1 cellular context compared by ENCODE assay signal in genomic region chr1:33346921-33347649, GRCh38.
TF ChIP-seq lines count a peak whose summit lies in the region.

No MANE protein-coding gene starts in this region.

TF ChIP-seq in HepG2, 621 proteins besides CTCF, POLR2A, EP300 and RAD21 (continued from another document and continues in another):
- TF ChIP-seq SETDB1 (CRISPR knock-in tag; IDR thresholded peaks at IDR 0.05; ENCODE audit: borderline replicate concordance), result no peak
- TF ChIP-seq ZC3H4 (CRISPR knock-in tag; IDR thresholded peaks at IDR 0.05; ENCODE audit: borderline replicate concordance), result no peak
- TF ChIP-seq ZNF547 (CRISPR knock-in tag; IDR thresholded peaks at IDR 0.05), result no peak
- no peak for TF ChIP-seq ZNF3 (CRISPR knock-in tag; IDR thresholded peaks at IDR 0.05)
- no peak for TF ChIP-seq ZNF563 (CRISPR knock-in tag; IDR thresholded peaks at IDR 0.05)
- TF ChIP-seq HIVEP1 (CRISPR knock-in tag; IDR thresholded peaks at IDR 0.05), result no peak
- peak; percentile 59; the same call in 1 of the 2 replicates for TF ChIP-seq SOX5 (CRISPR knock-in tag; IDR thresholded peaks at IDR 0.05; ENCODE audit: borderline replicate concordance)
- TF ChIP-seq CENPBD1 (CRISPR knock-in tag; IDR thresholded peaks at IDR 0.05; ENCODE audit: borderline replicate concordance, low read depth), result no peak
- no peak for TF ChIP-seq YY1 (IDR thresholded peaks at IDR 0.05; ENCODE audit: insufficient read depth, insufficient replicate concordance, low read depth, low read length)
- TF ChIP-seq ZIK1 (CRISPR knock-in tag; IDR thresholded peaks at IDR 0.05; ENCODE audit: borderline replicate concordance, low read depth), result no peak
- TF ChIP-seq ZNF121 (CRISPR knock-in tag; IDR thresholded peaks at IDR 0.05), result no peak
- no peak for TF ChIP-seq AKAP8 (CRISPR knock-in tag; IDR thresholded peaks at IDR 0.05)
- TF ChIP-seq CREM (IDR thresholded peaks at IDR 0.05), result peak; percentile 65
- no peak for TF ChIP-seq CREM (CRISPR knock-in tag; IDR thresholded peaks at IDR 0.05)
- TF ChIP-seq, protein P1, sequence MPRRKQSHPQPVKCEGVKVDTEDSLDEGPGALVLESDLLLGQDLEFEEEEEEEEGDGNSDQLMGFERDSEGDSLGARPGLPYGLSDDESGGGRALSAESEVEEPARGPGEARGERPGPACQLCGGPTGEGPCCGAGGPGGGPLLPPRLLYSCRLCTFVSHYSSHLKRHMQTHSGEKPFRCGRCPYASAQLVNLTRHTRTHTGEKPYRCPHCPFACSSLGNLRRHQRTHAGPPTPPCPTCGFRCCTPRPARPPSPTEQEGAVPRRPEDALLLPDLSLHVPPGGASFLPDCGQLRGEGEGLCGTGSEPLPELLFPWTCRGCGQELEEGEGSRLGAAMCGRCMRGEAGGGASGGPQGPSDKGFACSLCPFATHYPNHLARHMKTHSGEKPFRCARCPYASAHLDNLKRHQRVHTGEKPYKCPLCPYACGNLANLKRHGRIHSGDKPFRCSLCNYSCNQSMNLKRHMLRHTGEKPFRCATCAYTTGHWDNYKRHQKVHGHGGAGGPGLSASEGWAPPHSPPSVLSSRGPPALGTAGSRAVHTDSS (CRISPR knock-in tag; conservative IDR thresholded peaks at IDR 0.05), result no peak
- TF ChIP-seq, protein P2, sequence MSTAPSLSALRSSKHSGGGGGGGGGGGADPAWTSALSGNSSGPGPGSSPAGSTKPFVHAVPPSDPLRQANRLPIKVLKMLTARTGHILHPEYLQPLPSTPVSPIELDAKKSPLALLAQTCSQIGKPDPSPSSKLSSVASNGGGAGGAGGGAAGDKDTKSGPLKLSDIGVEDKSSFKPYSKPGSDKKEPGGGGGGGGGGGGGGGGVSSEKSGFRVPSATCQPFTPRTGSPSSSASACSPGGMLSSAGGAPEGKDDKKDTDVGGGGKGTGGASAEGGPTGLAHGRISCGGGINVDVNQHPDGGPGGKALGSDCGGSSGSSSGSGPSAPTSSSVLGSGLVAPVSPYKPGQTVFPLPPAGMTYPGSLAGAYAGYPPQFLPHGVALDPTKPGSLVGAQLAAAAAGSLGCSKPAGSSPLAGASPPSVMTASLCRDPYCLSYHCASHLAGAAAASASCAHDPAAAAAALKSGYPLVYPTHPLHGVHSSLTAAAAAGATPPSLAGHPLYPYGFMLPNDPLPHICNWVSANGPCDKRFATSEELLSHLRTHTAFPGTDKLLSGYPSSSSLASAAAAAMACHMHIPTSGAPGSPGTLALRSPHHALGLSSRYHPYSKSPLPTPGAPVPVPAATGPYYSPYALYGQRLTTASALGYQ (CRISPR knock-in tag; IDR thresholded peaks at IDR 0.05), result no peak
- TF ChIP-seq E2F1 (CRISPR knock-in tag; IDR thresholded peaks at IDR 0.05), result no peak
- no peak for TF ChIP-seq TARDBP (CRISPR knock-in tag; IDR thresholded peaks at IDR 0.05)
- TF ChIP-seq, protein P3, sequence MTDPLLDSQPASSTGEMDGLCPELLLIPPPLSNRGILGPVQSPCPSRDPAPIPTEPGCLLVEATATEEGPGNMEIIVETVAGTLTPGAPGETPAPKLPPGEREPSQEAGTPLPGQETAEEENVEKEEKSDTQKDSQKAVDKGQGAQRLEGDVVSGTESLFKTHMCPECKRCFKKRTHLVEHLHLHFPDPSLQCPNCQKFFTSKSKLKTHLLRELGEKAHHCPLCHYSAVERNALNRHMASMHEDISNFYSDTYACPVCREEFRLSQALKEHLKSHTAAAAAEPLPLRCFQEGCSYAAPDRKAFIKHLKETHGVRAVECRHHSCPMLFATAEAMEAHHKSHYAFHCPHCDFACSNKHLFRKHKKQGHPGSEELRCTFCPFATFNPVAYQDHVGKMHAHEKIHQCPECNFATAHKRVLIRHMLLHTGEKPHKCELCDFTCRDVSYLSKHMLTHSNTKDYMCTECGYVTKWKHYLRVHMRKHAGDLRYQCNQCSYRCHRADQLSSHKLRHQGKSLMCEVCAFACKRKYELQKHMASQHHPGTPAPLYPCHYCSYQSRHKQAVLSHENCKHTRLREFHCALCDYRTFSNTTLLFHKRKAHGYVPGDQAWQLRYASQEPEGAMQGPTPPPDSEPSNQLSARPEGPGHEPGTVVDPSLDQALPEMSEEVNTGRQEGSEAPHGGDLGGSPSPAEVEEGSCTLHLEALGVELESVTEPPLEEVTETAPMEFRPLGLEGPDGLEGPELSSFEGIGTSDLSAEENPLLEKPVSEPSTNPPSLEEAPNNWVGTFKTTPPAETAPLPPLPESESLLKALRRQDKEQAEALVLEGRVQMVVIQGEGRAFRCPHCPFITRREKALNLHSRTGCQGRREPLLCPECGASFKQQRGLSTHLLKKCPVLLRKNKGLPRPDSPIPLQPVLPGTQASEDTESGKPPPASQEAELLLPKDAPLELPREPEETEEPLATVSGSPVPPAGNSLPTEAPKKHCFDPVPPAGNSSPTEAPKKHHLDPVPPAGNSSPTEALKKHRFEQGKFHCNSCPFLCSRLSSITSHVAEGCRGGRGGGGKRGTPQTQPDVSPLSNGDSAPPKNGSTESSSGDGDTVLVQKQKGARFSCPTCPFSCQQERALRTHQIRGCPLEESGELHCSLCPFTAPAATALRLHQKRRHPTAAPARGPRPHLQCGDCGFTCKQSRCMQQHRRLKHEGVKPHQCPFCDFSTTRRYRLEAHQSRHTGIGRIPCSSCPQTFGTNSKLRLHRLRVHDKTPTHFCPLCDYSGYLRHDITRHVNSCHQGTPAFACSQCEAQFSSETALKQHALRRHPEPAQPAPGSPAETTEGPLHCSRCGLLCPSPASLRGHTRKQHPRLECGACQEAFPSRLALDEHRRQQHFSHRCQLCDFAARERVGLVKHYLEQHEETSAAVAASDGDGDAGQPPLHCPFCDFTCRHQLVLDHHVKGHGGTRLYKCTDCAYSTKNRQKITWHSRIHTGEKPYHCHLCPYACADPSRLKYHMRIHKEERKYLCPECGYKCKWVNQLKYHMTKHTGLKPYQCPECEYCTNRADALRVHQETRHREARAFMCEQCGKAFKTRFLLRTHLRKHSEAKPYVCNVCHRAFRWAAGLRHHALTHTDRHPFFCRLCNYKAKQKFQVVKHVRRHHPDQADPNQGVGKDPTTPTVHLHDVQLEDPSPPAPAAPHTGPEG (CRISPR knock-in tag; IDR thresholded peaks at IDR 0.05), result no peak
- TF ChIP-seq SATB2 (CRISPR knock-in tag; IDR thresholded peaks at IDR 0.05), result no peak
- TF ChIP-seq, protein P4, sequence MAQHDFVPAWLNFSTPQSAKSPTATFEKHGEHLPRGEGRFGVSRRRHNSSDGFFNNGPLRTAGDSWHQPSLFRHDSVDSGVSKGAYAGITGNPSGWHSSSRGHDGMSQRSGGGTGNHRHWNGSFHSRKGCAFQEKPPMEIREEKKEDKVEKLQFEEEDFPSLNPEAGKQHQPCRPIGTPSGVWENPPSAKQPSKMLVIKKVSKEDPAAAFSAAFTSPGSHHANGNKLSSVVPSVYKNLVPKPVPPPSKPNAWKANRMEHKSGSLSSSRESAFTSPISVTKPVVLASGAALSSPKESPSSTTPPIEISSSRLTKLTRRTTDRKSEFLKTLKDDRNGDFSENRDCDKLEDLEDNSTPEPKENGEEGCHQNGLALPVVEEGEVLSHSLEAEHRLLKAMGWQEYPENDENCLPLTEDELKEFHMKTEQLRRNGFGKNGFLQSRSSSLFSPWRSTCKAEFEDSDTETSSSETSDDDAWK (CRISPR knock-in tag; IDR thresholded peaks at IDR 0.05), result no peak
- TF ChIP-seq POLR2AphosphoS2 (IDR thresholded peaks at IDR 0.05; ENCODE audit: low read depth, low read length), result no peak
- peak; percentile 43; the same call in 1 of the 2 replicates for TF ChIP-seq MEF2D (CRISPR knock-in tag; IDR thresholded peaks at IDR 0.05)
- TF ChIP-seq ZNF446 (CRISPR knock-in tag; IDR thresholded peaks at IDR 0.05), result no peak
- TF ChIP-seq, protein P5, sequence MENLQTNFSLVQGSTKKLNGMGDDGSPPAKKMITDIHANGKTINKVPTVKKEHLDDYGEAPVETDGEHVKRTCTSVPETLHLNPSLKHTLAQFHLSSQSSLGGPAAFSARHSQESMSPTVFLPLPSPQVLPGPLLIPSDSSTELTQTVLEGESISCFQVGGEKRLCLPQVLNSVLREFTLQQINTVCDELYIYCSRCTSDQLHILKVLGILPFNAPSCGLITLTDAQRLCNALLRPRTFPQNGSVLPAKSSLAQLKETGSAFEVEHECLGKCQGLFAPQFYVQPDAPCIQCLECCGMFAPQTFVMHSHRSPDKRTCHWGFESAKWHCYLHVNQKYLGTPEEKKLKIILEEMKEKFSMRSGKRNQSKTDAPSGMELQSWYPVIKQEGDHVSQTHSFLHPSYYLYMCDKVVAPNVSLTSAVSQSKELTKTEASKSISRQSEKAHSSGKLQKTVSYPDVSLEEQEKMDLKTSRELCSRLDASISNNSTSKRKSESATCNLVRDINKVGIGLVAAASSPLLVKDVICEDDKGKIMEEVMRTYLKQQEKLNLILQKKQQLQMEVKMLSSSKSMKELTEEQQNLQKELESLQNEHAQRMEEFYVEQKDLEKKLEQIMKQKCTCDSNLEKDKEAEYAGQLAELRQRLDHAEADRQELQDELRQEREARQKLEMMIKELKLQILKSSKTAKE (CRISPR knock-in tag; IDR thresholded peaks at IDR 0.05; ENCODE audit: borderline replicate concordance), result no peak
- peak; percentile 29; the same call in 1 of the 2 replicates for TF ChIP-seq TFAP4 (IDR thresholded peaks at IDR 0.05; ENCODE audit: borderline replicate concordance, low read depth)
- peak; percentile 65; the same call in 1 of the 2 replicates for TF ChIP-seq POLR2AphosphoS5 (IDR thresholded peaks at IDR 0.05; ENCODE audit: low read depth, low read length)
- TF ChIP-seq ZFP36L1 (CRISPR knock-in tag; IDR thresholded peaks at IDR 0.05), result no peak
- no peak for TF ChIP-seq MBD4 (IDR thresholded peaks at IDR 0.05; ENCODE audit: borderline replicate concordance, low read length)
- TF ChIP-seq, protein P6, sequence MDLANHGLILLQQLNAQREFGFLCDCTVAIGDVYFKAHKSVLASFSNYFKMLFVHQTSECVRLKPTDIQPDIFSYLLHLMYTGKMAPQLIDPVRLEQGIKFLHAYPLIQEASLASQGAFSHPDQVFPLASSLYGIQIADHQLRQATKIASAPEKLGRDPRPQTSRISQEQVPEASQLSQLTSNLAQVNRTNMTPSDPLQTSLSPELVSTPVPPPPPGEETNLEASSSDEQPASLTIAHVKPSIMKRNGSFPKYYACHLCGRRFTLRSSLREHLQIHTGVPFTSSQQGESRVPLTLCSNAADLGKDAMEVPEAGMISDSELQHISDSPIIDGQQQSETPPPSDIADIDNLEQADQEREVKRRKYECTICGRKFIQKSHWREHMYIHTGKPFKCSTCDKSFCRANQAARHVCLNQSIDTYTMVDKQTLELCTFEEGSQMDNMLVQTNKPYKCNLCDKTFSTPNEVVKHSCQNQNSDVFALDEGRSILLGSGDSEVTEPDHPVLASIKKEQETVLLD (CRISPR knock-in tag; IDR thresholded peaks at IDR 0.05; ENCODE audit: low read depth), result no peak
- no peak for TF ChIP-seq ZNF629 (CRISPR knock-in tag; conservative IDR thresholded peaks at IDR 0.05)
- no peak for TF ChIP-seq ZMYM2 (CRISPR knock-in tag; IDR thresholded peaks at IDR 0.05)
- TF ChIP-seq SOX6 (IDR thresholded peaks at IDR 0.05), result no peak
- TF ChIP-seq SOX6 (CRISPR knock-in tag; IDR thresholded peaks at IDR 0.05), result peak; percentile 90
- no peak for TF ChIP-seq SP1 (IDR thresholded peaks at IDR 0.05)
- TF ChIP-seq SP1 (CRISPR knock-in tag; IDR thresholded peaks at IDR 0.05), result no peak
- peak; percentile 45; the same call in 1 of the 2 replicates for TF ChIP-seq NCOR1 (IDR thresholded peaks at IDR 0.05; ENCODE audit: borderline replicate concordance, low read length)
- TF ChIP-seq PHF5A (CRISPR knock-in tag; IDR thresholded peaks at IDR 0.05; ENCODE audit: low read depth, unreplicated experiment), result peak; percentile 29
- TF ChIP-seq HMGXB4 (CRISPR knock-in tag; IDR thresholded peaks at IDR 0.05; ENCODE audit: borderline replicate concordance in 1 of 2, low read depth in 1 of 2), result no peak
- peak in 1 of 2 experiments; percentile 95; a peak in 2 of 4 replicates for TF ChIP-seq ATF4 (CRISPR knock-in tag; IDR thresholded peaks at IDR 0.05)
